In the genomic region with DNA sequence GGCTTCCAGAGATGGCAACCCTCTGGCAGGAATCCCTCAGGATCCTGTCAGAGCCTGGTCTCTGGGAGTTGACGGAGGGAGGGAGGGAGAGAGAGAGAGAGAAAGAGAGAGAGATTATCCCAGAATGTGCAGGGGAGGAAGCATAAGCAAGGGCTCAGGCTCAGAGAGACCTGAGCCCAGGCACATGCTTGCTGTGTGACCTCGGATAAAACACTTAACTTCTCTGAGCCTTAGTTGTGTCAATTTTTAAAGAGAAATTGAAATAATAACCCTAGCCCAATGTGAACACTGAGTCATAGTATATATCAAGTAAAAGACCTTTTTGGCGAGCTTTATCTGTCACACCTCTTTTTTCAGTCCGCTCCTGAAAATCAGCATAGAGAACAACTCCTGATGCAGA, we compare ENCODE assay signal across 9 cellular contexts. TPM values are rescaled to one million over a fixed set of nuclear protein-coding genes. Genes with fewer than 3 reads are reported as not detected.
DNase-seq lines count a peak whose midpoint lies in the region; ATAC-seq and TF ChIP-seq lines count a peak whose summit lies in the region.
"Had no signal": no experiment of that assay in that cellular context is flagged by ENCODE, and none has a peak within 500 bp of the region (broad histone marks: within the 10 kb centered on the region; RNA-seq: fewer than 3 reads in every experiment).

No MANE protein-coding gene starts in this region.

- H2BK120ac ChIP-seq in H9 (ENCODE audit: low read depth, low read length, poor library complexity, severe bottlenecking): no peak overlapping the region

- H3K4me1 Mint-ChIP-seq in H9: peaks cover 4 to 5% of the 10 kb centered on the region in 2 experiments; a peak in 3 of 4 replicates
- peaks cover 8% of the 10 kb centered on the region for H3K4me1 Mint-ChIP-seq in activated CD8-positive, alpha-beta T cell treated with anti-CD3 and anti-CD28 coated beads for 36 hours (ENCODE audit: low read depth)

- H3K18ac ChIP-seq in H9 (ENCODE audit: insufficient read length, low read depth, low read length): no peak overlapping the region

- peaks cover 3% of the 10 kb centered on the region for H3K27me3 Mint-ChIP-seq in H9 (ENCODE audit: low read depth)
- no peaks in the 10 kb centered on the region for H3K27me3 Mint-ChIP-seq in activated CD8-positive, alpha-beta T cell treated with anti-CD3 and anti-CD28 coated beads for 36 hours

- peak overlapping the region; percentile 92 for H3K4me3 ChIP-seq in right cardiac atrium (ENCODE audit: low read length)
- H3K4me3 ChIP-seq in skin epidermis: peak overlapping the region in 4 of 7 experiments; percentile 44 to 66 (median 56)

- H3K27ac Mint-ChIP-seq in H9: peak overlapping the region in 2 of 3 experiments; percentile 98 to 99; a peak in 1 of 7 replicates
- H3K27ac Mint-ChIP-seq in activated CD8-positive, alpha-beta T cell treated with anti-CD3 and anti-CD28 coated beads for 36 hours: peak overlapping the region; percentile 95

- CTCF ChIA-PET in activated CD8-positive, alpha-beta T cell treated with anti-CD3 and anti-CD28 coated beads for 36 hours (lab: Charles Lee): interaction anchor here (0.6 kb wide), 1 partner anchor 64 kb away, joined by 3 read pairs; no protein-coding TSS in a partner anchor

- no peak overlapping the region for H2BK5ac ChIP-seq in H9 (ENCODE audit: insufficient read length, low read length)

- no peak overlapping the region for H2BK15ac ChIP-seq in H9 (ENCODE audit: low read depth, low read length)

- H3K36me3 Mint-ChIP-seq in H9 (ENCODE audit: insufficient read depth in 1 of 3, low read depth in 3 of 3): peaks cover 5 to 18% (median 14%) of the 10 kb centered on the region in 3 experiments; a peak in 6 of 7 replicates
- peaks cover 3% of the 10 kb centered on the region for H3K36me3 Mint-ChIP-seq in activated CD8-positive, alpha-beta T cell treated with anti-CD3 and anti-CD28 coated beads for 36 hours (ENCODE audit: low read depth)

- H3K9ac ChIP-seq in H9 (ENCODE audit: extremely low read depth, insufficient read length, low read length): no peak overlapping the region

- WGBS in H9 (ENCODE audit: extremely low coverage, insufficient read length, low lambda C conversion rate): no CpG with 5 or more reads among the region's 4 CpGs
- 47% methylated on average over 4 of the region's 4 CpGs for WGBS in right cardiac atrium

- no peak overlapping the region for H3T11ph ChIP-seq in H9 (ENCODE audit: low read length)

- intact Hi-C loops in activated CD8-positive, alpha-beta T cell treated with anti-CD3 and anti-CD28 coated beads for 36 hours (cut with micrococcal nuclease): no loop called here
- intact Hi-C loops in right cardiac atrium (cut with DNase I): no loop called here

- peaks cover 41 to 57% of the 10 kb centered on the region in 2 experiments for H3K9me3 Mint-ChIP-seq in H9
- H3K9me3 Mint-ChIP-seq in activated CD8-positive, alpha-beta T cell treated with anti-CD3 and anti-CD28 coated beads for 36 hours: no peaks in the 10 kb centered on the region

- H2AFZ ChIP-seq in H9 (ENCODE audit: low read length): no peak overlapping the region

- H3K9me3 ChIP-seq in H9 (ENCODE audit: control insufficient read depth, low read depth, low read length) (peaks cover 35% of the 10 kb centered on the region), right cardiac atrium (ENCODE audit: control insufficient read depth, low read length) (no peaks in the 10 kb centered on the region)

- H3K23ac ChIP-seq in H9 (ENCODE audit: insufficient read length, low read depth, low read length): no peak overlapping the region

- H2BK20ac ChIP-seq in H9 (ENCODE audit: low read depth, low read length, poor library complexity, severe bottlenecking): no peak overlapping the region

- no peak overlapping the region for H4K5ac ChIP-seq in H9 (ENCODE audit: insufficient read length, low read depth, low read length)

- no peak for ATAC-seq in activated CD8-positive, alpha-beta T cell treated with anti-CD3 and anti-CD28 coated beads for 36 hours
- ATAC-seq in right cardiac atrium (no peak), GM19452 (IDR thresholded peaks at IDR 0.05; ENCODE audit: unreplicated experiment) (no peak)

- H2AK5ac ChIP-seq in H9 (ENCODE audit: insufficient read length, low read length): no peak overlapping the region

- TF ChIP-seq CTCF in H9 (conservative IDR thresholded peaks at IDR 0.05): no peak
- no peak for TF ChIP-seq CTCF in activated CD8-positive, alpha-beta T cell treated with anti-CD3 and anti-CD28 coated beads for 36 hours (IDR thresholded peaks at IDR 0.05)

- H2BK12ac ChIP-seq in H9 (ENCODE audit: insufficient read length, low read depth, low read length): no peak overlapping the region

- H3K79me1 ChIP-seq in H9 (ENCODE audit: insufficient read depth, low read depth, low read length, poor library complexity, severe bottlenecking): no peaks in the 10 kb centered on the region

- H3K56ac ChIP-seq in H9 (ENCODE audit: insufficient read length, low read depth, low read length): no peak overlapping the region

- H3K4me2 ChIP-seq in H9 (ENCODE audit: insufficient read depth, insufficient read length, low read length): peak overlapping the region; percentile 61

- no peak overlapping the region for H3K4ac ChIP-seq in H9 (ENCODE audit: low read depth, low read length)

- no peak overlapping the region for H4K8ac ChIP-seq in H9 (replicated peaks; ENCODE audit: insufficient read length, low read depth, low read length)

- H3K27me3 ChIP-seq in H9 (ENCODE audit: insufficient read depth, low read length) (0 out of 2 replicates have a peak, but pooled peaks cover 4% of the 10 kb centered on the region), right cardiac atrium (ENCODE audit: control insufficient read depth, insufficient read depth) (no peaks in the 10 kb centered on the region)

- H3K79me2 ChIP-seq in H9 (ENCODE audit: insufficient read depth, low read length): no peaks in the 10 kb centered on the region

- no peaks in the 10 kb centered on the region for H3K23me2 ChIP-seq in H9 (ENCODE audit: insufficient read length, low read depth, low read length, poor library complexity, severe bottlenecking)

- H4K91ac ChIP-seq in H9 (ENCODE audit: insufficient read length, low read depth, low read length): no peak overlapping the region

- H3K14ac ChIP-seq in H9 (ENCODE audit: insufficient read depth, low read length): no peak overlapping the region

- POLR2A ChIA-PET in activated CD8-positive, alpha-beta T cell treated with anti-CD3 and anti-CD28 coated beads for 36 hours (lab: Charles Lee): no interaction called here

- H3K4me1 ChIP-seq in H9 (ENCODE audit: insufficient read depth, low read length): no peaks in the 10 kb centered on the region
- H3K4me1 ChIP-seq in right cardiac atrium (ENCODE audit: control insufficient read depth, insufficient read depth, low read length): no peaks in the 10 kb centered on the region

- no peaks in the 10 kb centered on the region for H4K20me1 ChIP-seq in H9 (ENCODE audit: control insufficient read depth, insufficient read depth, insufficient read length)

- DNase-seq in H9 (no peak), right cardiac atrium (no peak), GDM1 (lab: John Stamatoyannopoulos, UW) (no peak), NCI-H1105 (lab: John Stamatoyannopoulos, UW) (no peak), HPDE6-E6E7 (ENCODE audit: extremely low spot score) (no peak)
- DNase-seq in activated CD8-positive, alpha-beta T cell treated with anti-CD3 and anti-CD28 coated beads for 36 hours: no peak
- DNase-seq: NCI-H69 had no signal

- H3K27ac ChIP-seq in H9 (ENCODE audit: insufficient read length, low read depth, low read length): no peak overlapping the region
- peak overlapping the region; percentile 99 for H3K27ac ChIP-seq in right cardiac atrium (ENCODE audit: low read length)
- H3K27ac ChIP-seq in skin epidermis: peak overlapping the region in 16 of 21 experiments; percentile 70 to 91 (median 82)

- peak overlapping the region; percentile 90 to 93 for H3K4me3 Mint-ChIP-seq in H9
- peak overlapping the region; percentile 87 for H3K4me3 Mint-ChIP-seq in activated CD8-positive, alpha-beta T cell treated with anti-CD3 and anti-CD28 coated beads for 36 hours

RNA-seq across cellular contexts. Expression of a gene that starts 0.5 kb away (rescaled TPM):
- total RNA-seq in H9 (2021): 6.2 and 6.8 TPM in 2 replicates
- total RNA-seq in activated CD8-positive, alpha-beta T cell treated with anti-CD3 and anti-CD28 coated beads for 36 hours: 1 to 10 TPM; 1.2 to 1.5 TPM
- total RNA-seq in right cardiac atrium: 1 to 10 TPM; 3.5 to 5.2 (median 4.3) TPM
- 1.7 TPM for polyA plus RNA-seq in right cardiac atrium

RNA-seq across cellular contexts. Expression of a gene that starts 38.2 kb away (rescaled TPM):
- total RNA-seq in H9 (2021): 7.3 and 7.8 TPM in 2 replicates
- 10 to 100 TPM; 16.4 to 17.0 TPM for total RNA-seq in activated CD8-positive, alpha-beta T cell treated with anti-CD3 and anti-CD28 coated beads for 36 hours
- total RNA-seq in right cardiac atrium: 10 to 100 TPM; 21.1 to 26.8 (median 22.7) TPM
- polyA plus RNA-seq in right cardiac atrium: 22.1 TPM
